16 cellular contexts compared by ENCODE assay signal in genomic region chr15:70851889-70852288, GRCh38. TPM values are rescaled to one million over a fixed set of nuclear protein-coding genes. Genes with fewer than 3 reads are reported as not detected.
A peak's percentile ranks its signal among the peaks of the same experiment; 100 is the strongest.
DNase-seq lines count a peak whose midpoint lies in the region; ATAC-seq and TF ChIP-seq lines count a peak whose summit lies in the region.
"Had no signal": no experiment of that assay in that cellular context is flagged by ENCODE, and none has a peak within 500 bp of the region (broad histone marks: within the 10 kb centered on the region; RNA-seq: fewer than 3 reads in every experiment).

No MANE protein-coding gene starts in this region.

- no peaks in the 10 kb centered on the region for H3K9me3 Mint-ChIP-seq in activated CD4-positive, alpha-beta T cell treated with anti-CD3 and anti-CD28 coated beads for 36 hours (ENCODE audit: low read depth)
- H3K9me3 Mint-ChIP-seq in CD8-positive, alpha-beta T cell: no peaks in the 10 kb centered on the region

- peaks cover 3% of the 10 kb centered on the region for H3K4me1 Mint-ChIP-seq in activated CD4-positive, alpha-beta T cell treated with anti-CD3 and anti-CD28 coated beads for 36 hours
- peaks cover 6% of the 10 kb centered on the region for H3K4me1 Mint-ChIP-seq in CD8-positive, alpha-beta T cell (ENCODE audit: low read depth)

- intact Hi-C loops in activated CD4-positive, alpha-beta T cell treated with anti-CD3 and anti-CD28 coated beads for 36 hours (cut with DNase I, micrococcal nuclease): no loop called here
- intact Hi-C loops in CD8-positive, alpha-beta T cell (cut with DNase I, micrococcal nuclease): no loop called here

- no peaks in the 10 kb centered on the region for H3K9me3 ChIP-seq in skeletal muscle satellite cell (replicated peaks; ENCODE audit: low read length)
- no peaks in the 10 kb centered on the region for H3K9me3 ChIP-seq in CD8-positive, alpha-beta T cell (ENCODE audit: low read length)
- H3K9me3 ChIP-seq: BE2C, neutrophil, spleen had no signal

- peaks cover 45% of the 10 kb centered on the region for H3K27me3 Mint-ChIP-seq in activated CD4-positive, alpha-beta T cell treated with anti-CD3 and anti-CD28 coated beads for 36 hours
- peaks cover 52% of the 10 kb centered on the region for H3K27me3 Mint-ChIP-seq in CD8-positive, alpha-beta T cell (ENCODE audit: low read depth)

- H3K27me3 ChIP-seq in BJ (ENCODE audit: control insufficient read depth, insufficient read depth, low read length): no peaks in the 10 kb centered on the region
- H3K27me3 ChIP-seq in skeletal muscle satellite cell (ENCODE audit: control insufficient read depth, insufficient read depth, low read length): no peaks in the 10 kb centered on the region
- no peaks in the 10 kb centered on the region for H3K27me3 ChIP-seq in CD8-positive, alpha-beta T cell (ENCODE audit: insufficient read depth, low read length)
- H3K27me3 ChIP-seq: BE2C had no signal

- H3K4me3 ChIP-seq in BJ (ENCODE audit: low read depth, low read length) (0 out of 2 replicates have a peak overlapping the region, but pooled peaks have one; percentile 80), WI38 (ENCODE audit: low read depth, low read length) (peak overlapping the region; percentile 79), fibroblast of pulmonary artery (replicated peaks; ENCODE audit: low read depth, low read length) (peak overlapping the region; percentile 86), skeletal muscle satellite cell (ENCODE audit: low read length) (peak overlapping the region; percentile 96)
- H3K4me3 ChIP-seq in CD8-positive, alpha-beta T cell (ENCODE audit: low read depth, low read length): no peak overlapping the region
- H3K4me3 ChIP-seq: spleen had no signal

- H3K27ac ChIP-seq in CD8-positive, alpha-beta T cell (ENCODE audit: low read depth, low read length): no peak overlapping the region
- H3K27ac ChIP-seq: KMS-11, neutrophil, spleen, WERI-Rb-1 had no signal

- no peak overlapping the region for H3K27ac Mint-ChIP-seq in activated CD4-positive, alpha-beta T cell treated with anti-CD3 and anti-CD28 coated beads for 36 hours
- H3K27ac Mint-ChIP-seq in CD8-positive, alpha-beta T cell: no peak overlapping the region

- H3K9ac ChIP-seq in skeletal muscle satellite cell (ENCODE audit: low read depth, low read length): peak overlapping the region; percentile 94
- H3K9ac ChIP-seq: KMS-11 had no signal

- POLR2A ChIA-PET in BJ (lab: Charles Lee): interaction anchor here (0.5 to 1.3 kb wide), 3 partner anchors 8 to 12 kb away, joined by 3 to 5 read pairs (median 3); no protein-coding TSS in a partner anchor
- POLR2A ChIA-PET in activated CD4-positive, alpha-beta T cell treated with anti-CD3 and anti-CD28 coated beads for 36 hours (lab: Charles Lee): no interaction called here
- POLR2A ChIA-PET in CD8-positive, alpha-beta T cell (lab: Charles Lee): no interaction called here

- CTCF ChIA-PET in BJ (lab: Yijun Ruan, JAX): interaction anchor here (0.8 to 2.5 kb wide), 6 partner anchors 12 to 40 kb away, joined by 3 to 8 read pairs (median 4); no protein-coding TSS in a partner anchor
- CTCF ChIA-PET in activated CD4-positive, alpha-beta T cell treated with anti-CD3 and anti-CD28 coated beads for 36 hours (lab: Charles Lee): interaction anchor here (0.7 to 0.8 kb wide), 2 partner anchors 37 to 180 kb away, joined by 3 read pairs; no protein-coding TSS in a partner anchor
- CTCF ChIA-PET in CD8-positive, alpha-beta T cell (lab: Charles Lee): no interaction called here

- DNase-seq in BJ (ENCODE audit: low read depth) (no peak), fibroblast of pulmonary artery (ENCODE audit: low read depth) (no peak), NOMO-1 treated with dmso at 0.1 percent for 144 hours (lab: John Stamatoyannopoulos, UW; ENCODE audit: unreplicated experiment) (no peak), SK-N-DZ (ENCODE audit: low spot score) (no peak)
- DNase-seq in activated CD4-positive, alpha-beta T cell treated with anti-CD3 and anti-CD28 coated beads for 36 hours: no peak
- no peak for DNase-seq in CD8-positive, alpha-beta T cell
- DNase-seq: BE2C, DND-41, NCI-H1436 treated with DMSO at 0.1 percent for 48 hours, NCI-H446 treated with DMSO at 0.1 percent for 48 hours, spleen, WERI-Rb-1 had no signal

- H3K36me3 Mint-ChIP-seq in activated CD4-positive, alpha-beta T cell treated with anti-CD3 and anti-CD28 coated beads for 36 hours (ENCODE audit: low read depth): no peaks in the 10 kb centered on the region
- H3K36me3 Mint-ChIP-seq in CD8-positive, alpha-beta T cell: no peaks in the 10 kb centered on the region

- TF ChIP-seq CTCF in BJ (IDR thresholded peaks at IDR 0.05; ENCODE audit: insufficient read depth, low read depth, low read length): no peak
- TF ChIP-seq CTCF in WI38 (IDR thresholded peaks at IDR 0.05; ENCODE audit: low read depth, low read length): no peak
- no peak for TF ChIP-seq CTCF in fibroblast of pulmonary artery (IDR thresholded peaks at IDR 0.05; ENCODE audit: low read length, missing control alignments)
- TF ChIP-seq CTCF in CD8-positive, alpha-beta T cell (IDR thresholded peaks at IDR 0.05): no peak

- H3K4me2 ChIP-seq in skeletal muscle satellite cell (ENCODE audit: low read length): peak overlapping the region; percentile 99
- H3K4me2 ChIP-seq: KMS-11 had no signal

- H3K36me3 ChIP-seq in BJ (ENCODE audit: control insufficient read depth, insufficient read depth, low read length): peaks cover 4% of the 10 kb centered on the region
- H3K36me3 ChIP-seq in skeletal muscle satellite cell (ENCODE audit: insufficient read depth, low read length): peaks cover 27% of the 10 kb centered on the region
- H3K36me3 ChIP-seq in CD8-positive, alpha-beta T cell (ENCODE audit: insufficient read depth, low read length): no peaks in the 10 kb centered on the region
- H3K36me3 ChIP-seq: BE2C, neutrophil, spleen had no signal

- ATAC-seq in activated CD4-positive, alpha-beta T cell treated with anti-CD3 and anti-CD28 coated beads for 36 hours: no peak
- no peak for ATAC-seq in CD8-positive, alpha-beta T cell

- H3K4me3 Mint-ChIP-seq in activated CD4-positive, alpha-beta T cell treated with anti-CD3 and anti-CD28 coated beads for 36 hours: no peak overlapping the region
- H3K4me3 Mint-ChIP-seq in CD8-positive, alpha-beta T cell: no peak overlapping the region

- H3K4me1 ChIP-seq in skeletal muscle satellite cell (ENCODE audit: control insufficient read depth, insufficient read depth, low read length): peaks cover 44% of the 10 kb centered on the region
- no peaks in the 10 kb centered on the region for H3K4me1 ChIP-seq in CD8-positive, alpha-beta T cell (ENCODE audit: insufficient read depth, low read length)

RNA-seq across cellular contexts. Expression of gene LARP6, which starts 2.1 kb away (rescaled TPM):
- polyA plus RNA-seq in BJ (2011; rRNA removed): 108 and 135 TPM in 2 replicates
- polyA minus RNA-seq in BJ (2011; rRNA and poly(A)+ RNA removed): 57.0 and 58.9 TPM in 2 replicates
- total RNA-seq in skeletal muscle satellite cell (2012; rRNA removed): 37.5 and 45.7 TPM in 2 replicates
- total RNA-seq in activated CD4-positive, alpha-beta T cell treated with anti-CD3 and anti-CD28 coated beads for 36 hours: under 1 TPM in 1 of 2 experiments, not detected in 1; 0.14 TPM
- not detected for total RNA-seq in CD8-positive, alpha-beta T cell
- 8.2 and 25.0 TPM in 2 replicates for polyA plus RNA-seq in SK-N-DZ (2014; cell fraction: cytosol; rRNA removed)
- 11.0 and 12.6 TPM in 2 replicates for polyA plus RNA-seq in SK-N-DZ (2014; cell fraction: nucleus; rRNA removed)

RNA-seq across cellular contexts. Expression of gene THAP10, which starts 40.3 kb away (rescaled TPM):
- 2.8 and 3.8 TPM in 2 replicates for polyA plus RNA-seq in BJ (2011; rRNA removed)
- polyA minus RNA-seq in BJ (2011; rRNA and poly(A)+ RNA removed): 0.98 and 1.4 TPM in 2 replicates
- total RNA-seq in skeletal muscle satellite cell (2012; rRNA removed): 2.0 and 2.4 TPM in 2 replicates
- under 1 TPM; 0.12 to 0.27 TPM for total RNA-seq in activated CD4-positive, alpha-beta T cell treated with anti-CD3 and anti-CD28 coated beads for 36 hours
- total RNA-seq in CD8-positive, alpha-beta T cell: not detected
- polyA plus RNA-seq in SK-N-DZ (2014; cell fraction: cytosol; rRNA removed): 4.5 and 5.8 TPM in 2 replicates
- 3.3 and 4.1 TPM in 2 replicates for polyA plus RNA-seq in SK-N-DZ (2014; cell fraction: nucleus; rRNA removed)

RNA-seq across cellular contexts. Expression of gene LRRC49, which starts 40.7 kb away (rescaled TPM):
- polyA plus RNA-seq in BJ (2011; rRNA removed): 6.2 and 8.6 TPM in 2 replicates
- 9.9 and 13.6 TPM in 2 replicates for polyA minus RNA-seq in BJ (2011; rRNA and poly(A)+ RNA removed)
- 6.3 and 6.6 TPM in 2 replicates for total RNA-seq in skeletal muscle satellite cell (2012; rRNA removed)
- total RNA-seq in activated CD4-positive, alpha-beta T cell treated with anti-CD3 and anti-CD28 coated beads for 36 hours: under 1 TPM; 0.14 to 0.62 TPM
- not detected for total RNA-seq in CD8-positive, alpha-beta T cell
- 26.9 and 28.3 TPM in 2 replicates for polyA plus RNA-seq in SK-N-DZ (2014; cell fraction: cytosol; rRNA removed)
- 18.2 and 23.9 TPM in 2 replicates for polyA plus RNA-seq in SK-N-DZ (2014; cell fraction: nucleus; rRNA removed)
